ENCODE assay signal across 8 cellular contexts in the genomic region with DNA sequence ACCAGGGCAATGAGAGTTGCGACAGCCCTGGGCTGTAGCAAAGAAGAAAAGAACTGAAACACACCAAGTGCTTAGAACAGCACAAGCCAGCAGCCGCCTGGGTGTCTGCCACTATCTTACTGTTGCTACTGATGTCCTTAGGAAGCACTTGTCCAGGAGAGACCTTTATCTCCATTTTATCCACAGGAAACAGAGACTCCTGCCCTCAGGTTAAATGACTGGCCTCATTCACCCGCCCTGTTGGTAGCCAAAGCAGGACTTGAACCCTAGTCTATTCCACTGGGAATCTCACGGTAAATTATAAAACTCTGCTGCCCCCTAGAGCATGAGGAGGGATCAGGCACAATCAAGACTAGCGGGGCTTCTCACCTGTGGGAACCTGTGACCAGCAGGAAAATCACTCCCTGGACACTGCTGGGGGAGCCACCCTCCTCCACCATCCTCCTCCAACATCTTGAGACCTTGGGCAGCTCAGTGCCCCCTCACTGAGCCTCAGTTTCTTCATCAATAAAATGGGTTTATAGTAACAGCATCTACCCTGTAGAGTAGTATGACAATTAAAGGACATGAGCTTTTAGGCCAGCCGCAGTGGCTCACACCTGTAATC. TPM values are rescaled to one million over a fixed set of nuclear protein-coding genes. Genes with fewer than 3 reads are reported as not detected.
DNase-seq lines count a peak whose midpoint lies in the region; ATAC-seq and TF ChIP-seq lines count a peak whose summit lies in the region.

No MANE protein-coding gene starts in this region.

- DNase-seq in EL (peak; percentile 25), HuH-7.5 (ENCODE audit: low spot score) (peak; percentile 50), SJCRH30 (peak; percentile 14 to 60), 8988T (no peak), T-helper 9 cell (no peak)
- peak; percentile 33 to 39 (median 33) for DNase-seq in effector memory CD8-positive, alpha-beta T cell

- no peaks in the 10 kb centered on the region for H3K36me3 Mint-ChIP-seq in effector memory CD8-positive, alpha-beta T cell (ENCODE audit: insufficient read depth)
- no peaks in the 10 kb centered on the region for H3K36me3 Mint-ChIP-seq in nephron (ENCODE audit: low read depth)

- no peaks in the 10 kb centered on the region for H3K27me3 ChIP-seq in SJCRH30

- peaks cover 0 to 3% of the 10 kb centered on the region in 2 donors for H3K4me1 Mint-ChIP-seq in effector memory CD8-positive, alpha-beta T cell (ENCODE audit: low read depth in 2 of 2)
- H3K4me1 Mint-ChIP-seq in nephron, result peaks cover 5% of the 10 kb centered on the region

- no peaks in the 10 kb centered on the region for H3K36me3 ChIP-seq in SJCRH30

- no peaks in the 10 kb centered on the region for H3K9me3 Mint-ChIP-seq in effector memory CD8-positive, alpha-beta T cell
- no peaks in the 10 kb centered on the region for H3K9me3 Mint-ChIP-seq in nephron

- no peaks in the 10 kb centered on the region for H3K27me3 Mint-ChIP-seq in effector memory CD8-positive, alpha-beta T cell
- H3K27me3 Mint-ChIP-seq in nephron (ENCODE audit: low read depth), result peaks cover 5% of the 10 kb centered on the region

- no peak overlapping the region for H3K4me3 Mint-ChIP-seq in effector memory CD8-positive, alpha-beta T cell
- H3K4me3 Mint-ChIP-seq in nephron, result no peak overlapping the region

- H3K9me3 ChIP-seq in SJCRH30 (replicated peaks), result no peaks in the 10 kb centered on the region

- H3K27ac ChIP-seq in SJCRH30, result no peak overlapping the region

- H3K27ac Mint-ChIP-seq in effector memory CD8-positive, alpha-beta T cell, result no peak overlapping the region
- no peak overlapping the region for H3K27ac Mint-ChIP-seq in nephron

- TF ChIP-seq CTCF in nephron (IDR thresholded peaks at IDR 0.05; ENCODE audit: unreplicated experiment in 3 of 3), result peak; percentile 40 to 66 (median 52)

- no peak overlapping the region for H3K4me3 ChIP-seq in SJCRH30

- ATAC-seq in effector memory CD8-positive, alpha-beta T cell (replicated peaks), result peak; percentile 53
- ATAC-seq in GM19463 (IDR thresholded peaks at IDR 0.05; ENCODE audit: unreplicated experiment), result no peak

- H3K4me1 ChIP-seq in SJCRH30, result no peaks in the 10 kb centered on the region

RNA-seq across cellular contexts. Expression of a gene that starts 20.5 kb away (rescaled TPM):
- total RNA-seq in SJCRH30 (2014; rRNA removed; shearing (Covaris generic)), result 0.10 and 0.61 TPM in 2 replicates

Comparison
In these comparisons a context has a peak if more than half of its experiments do, and no peak if none do; other contexts are left out.
1. DNase-seq: peak in EL (single experiment), HuH-7.5 (single experiment), SJCRH30 (2 of 2) and effector memory CD8-positive, alpha-beta T cell (3 of 3); none in 8988T (single experiment) and T-helper 9 cell (single experiment).